Comparison of ENCODE assay signal across 27 cellular contexts in the genomic region with DNA sequence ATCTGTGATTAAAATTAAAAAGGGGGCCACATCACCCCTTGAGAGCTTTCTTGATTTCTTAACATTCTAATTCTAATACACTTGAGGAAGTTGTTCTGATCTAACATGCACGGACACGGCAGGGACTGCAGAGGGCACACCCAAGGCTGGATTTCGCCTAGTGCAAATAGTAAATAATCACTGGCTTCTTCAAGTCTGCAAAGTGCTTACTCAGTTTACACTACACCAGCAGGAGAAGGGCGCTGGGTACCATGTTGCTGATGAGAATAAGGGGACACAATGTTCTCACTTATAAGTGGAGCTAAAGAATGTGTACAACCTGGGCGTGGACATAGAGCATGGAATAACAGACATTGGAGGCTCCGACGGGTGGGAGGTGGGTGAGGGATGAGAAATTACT. TPM values are rescaled to one million over a fixed set of nuclear protein-coding genes. Genes with fewer than 3 reads are reported as not detected.
"Had no signal": no experiment of that assay in that cellular context is flagged by ENCODE, and none has a peak within 500 bp of the region (broad histone marks: within the 10 kb centered on the region; RNA-seq: fewer than 3 reads in every experiment).

No MANE protein-coding gene starts in this region.

- H3K27ac ChIP-seq: coronary artery, heart left ventricle, suprapubic skin, thyroid gland, upper lobe of left lung had no signal

- DNase-seq: central memory CD4-positive, alpha-beta T cell; effector CD4-positive, alpha-beta T cell; heart left ventricle; kidney glomerular epithelial cell; mammary epithelial cell; natural killer cell; right cardiac atrium; small intestine; stimulated activated CD4-positive, alpha-beta T cell treated with anti-CD3 and anti-CD28 coated beads, Interleukin-4, amount 100 ng/mL, for 1 hour; stimulated activated CD8-positive, alpha-beta memory T cell treated with anti-CD3 and anti-CD28 coated beads, Interleukin-4, amount 100 ng/mL, for 48 hours; stimulated activated naive CD8-positive, alpha-beta T cell treated with anti-CD3 and anti-CD28 coated beads, Interleukin-15, Interleukin-2, amounts not matched to agents 100 U/mL and 50 U/mL, for 24 hours had no signal

- H3K4me3 Mint-ChIP-seq: mesothelial cell of epicardium; natural killer cell; neural crest cell; stimulated activated effector memory CD8-positive, alpha-beta T cell treated with anti-CD3 and anti-CD28 coated beads, Interleukin-12 subunit alpha, Interleukin-12 subunit beta, amount 100 ng/mL, for 72 hours had no signal

- H3K27me3 ChIP-seq: heart left ventricle, thyroid gland, upper lobe of left lung had no signal

- H3K4me1 Mint-ChIP-seq: mesothelial cell of epicardium; natural killer cell; stimulated activated effector memory CD8-positive, alpha-beta T cell treated with anti-CD3 and anti-CD28 coated beads, Interleukin-12 subunit alpha, Interleukin-12 subunit beta, amount 100 ng/mL, for 72 hours had no signal

- H3K4me3 ChIP-seq: coronary artery, heart left ventricle, suprapubic skin, thyroid gland, upper lobe of left lung had no signal

- H3K36me3 ChIP-seq: suprapubic skin, thyroid gland, upper lobe of left lung had no signal

- H3K9me3 ChIP-seq: suprapubic skin, thyroid gland, upper lobe of left lung had no signal

- H3K9me3 Mint-ChIP-seq: neural crest cell had no signal

- H3K27ac Mint-ChIP-seq: mesothelial cell of epicardium; natural killer cell; stimulated activated effector memory CD8-positive, alpha-beta T cell treated with anti-CD3 and anti-CD28 coated beads, Interleukin-12 subunit alpha, Interleukin-12 subunit beta, amount 100 ng/mL, for 72 hours had no signal

- H3K36me3 Mint-ChIP-seq: natural killer cell; stimulated activated effector memory CD8-positive, alpha-beta T cell treated with anti-CD3 and anti-CD28 coated beads, Interleukin-12 subunit alpha, Interleukin-12 subunit beta, amount 100 ng/mL, for 72 hours had no signal

- ATAC-seq: esophagus mucosa; natural killer cell; right cardiac atrium; stimulated activated effector memory CD8-positive, alpha-beta T cell treated with anti-CD3 and anti-CD28 coated beads, Interleukin-12 subunit alpha, Interleukin-12 subunit beta, amount 100 ng/mL, for 72 hours; stimulated activated naive CD8-positive, alpha-beta T cell treated with anti-CD3 and anti-CD28 coated beads, Interleukin-15, Interleukin-2, amounts not matched to agents 100 U/mL and 50 U/mL, for 24 hours had no signal

RNA-seq across cellular contexts. Expression of a gene that starts 34.2 kb away (rescaled TPM):
- total RNA-seq: chondrocyte, dermis microvascular lymphatic vessel endothelial cell, frontal cortex, glomerular endothelial cell, liver, mammary epithelial cell, myocyte, natural killer cell, neural crest cell, osteocyte, posterior vena cava had no signal
- polyA plus RNA-seq: mammary epithelial cell, small intestine had no signal
